Comparison of ENCODE assay signal across 21 cellular contexts in the genomic region with DNA sequence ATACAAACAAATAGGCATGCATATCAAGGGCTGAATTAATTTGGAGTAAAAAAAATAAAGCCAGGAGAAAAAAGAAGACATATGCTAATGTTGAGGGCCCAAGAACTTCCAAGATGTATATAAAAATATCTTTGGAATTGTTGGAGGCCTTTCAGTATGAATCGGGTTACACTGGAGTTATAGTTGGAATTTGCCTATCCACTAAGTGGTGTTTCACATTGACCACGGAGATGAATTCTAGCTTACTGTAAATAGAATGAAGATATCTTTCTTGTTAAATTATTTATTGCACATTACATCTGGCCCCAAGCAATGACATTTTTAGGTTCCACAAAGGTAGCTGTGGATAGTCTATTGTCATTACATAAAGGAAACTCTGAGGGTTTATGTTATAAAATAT.
"Had no signal": no experiment of that assay in that cellular context is flagged by ENCODE, and none has a peak within 500 bp of the region (broad histone marks: within the 10 kb centered on the region; RNA-seq: fewer than 3 reads in every experiment).

No MANE protein-coding gene starts in this region.

- H3K36me3 ChIP-seq: left ventricle myocardium inferior, ovary, right atrium auricular region, right lobe of liver, stomach, thyroid gland, transverse colon, upper lobe of right lung had no signal

- DNase-seq: islet precursor cell; left ventricle myocardium inferior; mesendoderm; naive thymus-derived CD4-positive, alpha-beta T cell; ovary; right lobe of liver; stimulated activated CD4-positive, alpha-beta T cell treated with anti-CD3 and anti-CD28 coated beads, Interleukin-12 subunit alpha, Interleukin-12 subunit beta, amount 100 ng/mL, for 4 hours; stimulated activated CD4-positive, alpha-beta T cell treated with anti-CD3 and anti-CD28 coated beads, Interleukin-15, amount 100 ng/mL, for 24 hours; stimulated activated CD4-positive, alpha-beta T cell treated with anti-CD3 and anti-CD28 coated beads, Interleukin-2, amount 100 ng/mL, for 24 hours; stimulated activated CD4-positive, alpha-beta T cell treated with anti-CD3 and anti-CD28 coated beads, Interleukin-4, amount 100 ng/mL, for 1 hour; stimulated activated naive B cell treated with anti-CD40 and anti-IgM and Interleukin-4, amounts not matched to agents 10 μg/mL and 1 μg/mL and 100 μg/mL, for 72 hours; stimulated activated naive CD8-positive, alpha-beta T cell treated with anti-CD3 and anti-CD28 coated beads, Interleukin-15, Interleukin-2, amounts not matched to agents 100 U/mL and 50 U/mL, for 24 hours; stomach; testis; thyroid gland; transverse colon; upper lobe of right lung had no signal

- H3K9me3 ChIP-seq: left ventricle myocardium inferior, ovary, right atrium auricular region, right lobe of liver, stomach, testis, thyroid gland, transverse colon, upper lobe of right lung had no signal

- H3K27me3 ChIP-seq: hepatocyte, ovary, right atrium auricular region, right lobe of liver, stomach, testis, thyroid gland, transverse colon, upper lobe of right lung had no signal

- H3K4me1 ChIP-seq: right lobe of liver, thyroid gland, transverse colon, upper lobe of right lung had no signal

- H3K4me3 ChIP-seq: hepatocyte, left ventricle myocardium inferior, lung, ovary, right atrium auricular region, right lobe of liver, skin epidermis, stomach, testis, thyroid gland, transverse colon, upper lobe of right lung had no signal
